In the genomic region with DNA sequence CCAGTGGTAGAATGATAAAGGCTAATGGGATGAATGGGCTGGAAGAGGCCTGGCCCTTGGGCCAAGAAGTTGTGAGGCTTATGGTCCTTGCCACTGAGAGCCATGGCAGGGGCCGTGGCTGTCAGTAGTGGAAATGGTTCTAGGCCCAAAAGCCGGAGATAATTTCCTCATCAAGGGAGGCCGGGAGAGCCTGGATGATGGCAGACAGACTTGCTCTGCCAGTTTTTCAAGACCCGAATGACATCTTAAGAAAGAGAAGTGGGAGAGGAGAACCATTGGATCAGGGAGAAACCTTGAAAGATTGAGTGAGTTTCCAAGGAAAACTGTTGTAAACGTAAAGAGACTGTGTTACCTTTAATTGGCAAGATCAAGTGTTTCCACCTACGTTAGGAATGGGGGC, we compare ENCODE assay signal across 1 cellular context.
TF ChIP-seq lines count a peak whose summit lies in the region.

No MANE protein-coding gene starts in this region.

TF ChIP-seq in K562, 482 proteins besides CTCF, POLR2A, EP300 and RAD21:
- peak; percentile 3 for TF ChIP-seq POLR3A (IDR thresholded peaks at IDR 0.05; ENCODE audit: borderline replicate concordance, extremely low read depth, insufficient read depth, insufficient read length)
- no peak for TF ChIP-seq NCOA6 (IDR thresholded peaks at IDR 0.05)
- no peak for TF ChIP-seq ZNF766 (CRISPR knock-in tag; conservative IDR thresholded peaks at IDR 0.05)
- no peak for TF ChIP-seq ZNF436 (CRISPR knock-in tag; IDR thresholded peaks at IDR 0.05)
- TF ChIP-seq RBFOX2 (IDR thresholded peaks at IDR 0.05; ENCODE audit: low read depth, low read length), result no peak
- TF ChIP-seq, protein P1, sequence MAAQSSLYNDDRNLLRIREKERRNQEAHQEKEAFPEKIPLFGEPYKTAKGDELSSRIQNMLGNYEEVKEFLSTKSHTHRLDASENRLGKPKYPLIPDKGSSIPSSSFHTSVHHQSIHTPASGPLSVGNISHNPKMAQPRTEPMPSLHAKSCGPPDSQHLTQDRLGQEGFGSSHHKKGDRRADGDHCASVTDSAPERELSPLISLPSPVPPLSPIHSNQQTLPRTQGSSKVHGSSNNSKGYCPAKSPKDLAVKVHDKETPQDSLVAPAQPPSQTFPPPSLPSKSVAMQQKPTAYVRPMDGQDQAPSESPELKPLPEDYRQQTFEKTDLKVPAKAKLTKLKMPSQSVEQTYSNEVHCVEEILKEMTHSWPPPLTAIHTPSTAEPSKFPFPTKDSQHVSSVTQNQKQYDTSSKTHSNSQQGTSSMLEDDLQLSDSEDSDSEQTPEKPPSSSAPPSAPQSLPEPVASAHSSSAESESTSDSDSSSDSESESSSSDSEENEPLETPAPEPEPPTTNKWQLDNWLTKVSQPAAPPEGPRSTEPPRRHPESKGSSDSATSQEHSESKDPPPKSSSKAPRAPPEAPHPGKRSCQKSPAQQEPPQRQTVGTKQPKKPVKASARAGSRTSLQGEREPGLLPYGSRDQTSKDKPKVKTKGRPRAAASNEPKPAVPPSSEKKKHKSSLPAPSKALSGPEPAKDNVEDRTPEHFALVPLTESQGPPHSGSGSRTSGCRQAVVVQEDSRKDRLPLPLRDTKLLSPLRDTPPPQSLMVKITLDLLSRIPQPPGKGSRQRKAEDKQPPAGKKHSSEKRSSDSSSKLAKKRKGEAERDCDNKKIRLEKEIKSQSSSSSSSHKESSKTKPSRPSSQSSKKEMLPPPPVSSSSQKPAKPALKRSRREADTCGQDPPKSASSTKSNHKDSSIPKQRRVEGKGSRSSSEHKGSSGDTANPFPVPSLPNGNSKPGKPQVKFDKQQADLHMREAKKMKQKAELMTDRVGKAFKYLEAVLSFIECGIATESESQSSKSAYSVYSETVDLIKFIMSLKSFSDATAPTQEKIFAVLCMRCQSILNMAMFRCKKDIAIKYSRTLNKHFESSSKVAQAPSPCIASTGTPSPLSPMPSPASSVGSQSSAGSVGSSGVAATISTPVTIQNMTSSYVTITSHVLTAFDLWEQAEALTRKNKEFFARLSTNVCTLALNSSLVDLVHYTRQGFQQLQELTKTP (IDR thresholded peaks at IDR 0.05; ENCODE audit: low read depth in 1 of 2, partially characterized antibody in 2 of 2), result no peak
- TF ChIP-seq, protein P2, sequence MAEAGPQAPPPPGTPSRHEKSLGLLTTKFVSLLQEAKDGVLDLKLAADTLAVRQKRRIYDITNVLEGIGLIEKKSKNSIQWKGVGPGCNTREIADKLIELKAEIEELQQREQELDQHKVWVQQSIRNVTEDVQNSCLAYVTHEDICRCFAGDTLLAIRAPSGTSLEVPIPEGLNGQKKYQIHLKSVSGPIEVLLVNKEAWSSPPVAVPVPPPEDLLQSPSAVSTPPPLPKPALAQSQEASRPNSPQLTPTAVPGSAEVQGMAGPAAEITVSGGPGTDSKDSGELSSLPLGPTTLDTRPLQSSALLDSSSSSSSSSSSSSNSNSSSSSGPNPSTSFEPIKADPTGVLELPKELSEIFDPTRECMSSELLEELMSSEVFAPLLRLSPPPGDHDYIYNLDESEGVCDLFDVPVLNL (CRISPR knock-in tag; IDR thresholded peaks at IDR 0.05; ENCODE audit: low read depth), result no peak
- TF ChIP-seq SAFB2 (IDR thresholded peaks at IDR 0.05; ENCODE audit: borderline replicate concordance, low read depth, low read length, severe bottlenecking), result no peak
- no peak for TF ChIP-seq U2AF1 (optimal IDR thresholded peaks at IDR 0.05; ENCODE audit: low read depth, low read length)
- TF ChIP-seq ZFX (CRISPR knock-in tag; IDR thresholded peaks at IDR 0.05), result 0 out of 2 replicates have a peak, but pooled peaks have one; percentile 20
- no peak for TF ChIP-seq ZNF583 (CRISPR knock-in tag; IDR thresholded peaks at IDR 0.05)
- TF ChIP-seq POLR2AphosphoS2 (IDR thresholded peaks at IDR 0.05; ENCODE audit: low read length), result no peak
- TF ChIP-seq IRF1 (CRISPR knock-in tag; IDR thresholded peaks at IDR 0.05; ENCODE audit: borderline replicate concordance), result no peak
- TF ChIP-seq, protein P3, sequence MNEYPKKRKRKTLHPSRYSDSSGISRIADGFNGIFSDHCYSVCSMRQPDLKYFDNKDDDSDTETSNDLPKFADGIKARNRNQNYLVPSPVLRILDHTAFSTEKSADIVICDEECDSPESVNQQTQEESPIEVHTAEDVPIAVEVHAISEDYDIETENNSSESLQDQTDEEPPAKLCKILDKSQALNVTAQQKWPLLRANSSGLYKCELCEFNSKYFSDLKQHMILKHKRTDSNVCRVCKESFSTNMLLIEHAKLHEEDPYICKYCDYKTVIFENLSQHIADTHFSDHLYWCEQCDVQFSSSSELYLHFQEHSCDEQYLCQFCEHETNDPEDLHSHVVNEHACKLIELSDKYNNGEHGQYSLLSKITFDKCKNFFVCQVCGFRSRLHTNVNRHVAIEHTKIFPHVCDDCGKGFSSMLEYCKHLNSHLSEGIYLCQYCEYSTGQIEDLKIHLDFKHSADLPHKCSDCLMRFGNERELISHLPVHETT (CRISPR knock-in tag; conservative IDR thresholded peaks at IDR 0.05 in 1 of 2, IDR thresholded peaks at IDR 0.05 in 1 of 2), result no peak
- no peak for TF ChIP-seq TGIF2 (CRISPR knock-in tag; IDR thresholded peaks at IDR 0.05)
